ENCODE assay signal across 19 cellular contexts in genomic region chr12:66663605-66664004, GRCh38.
"Had no signal": no experiment of that assay in that cellular context is flagged by ENCODE, and none has a peak within 500 bp of the region (broad histone marks: within the 10 kb centered on the region; RNA-seq: fewer than 3 reads in every experiment).

No MANE protein-coding gene starts in this region.

- H3K27me3 ChIP-seq: foreskin keratinocyte, pancreas had no signal

- H3K4me3 ChIP-seq: left ventricle myocardium inferior, lower lobe of right lung, pancreas had no signal

- H3K9me3 Mint-ChIP-seq: endodermal cell; immature natural killer cell; memory B cell; natural killer cell treated with Interleukin-12 subunit alpha and Interleukin-12 subunit beta and Interleukin-15 and Interleukin-18, amount 100 ng/mL, for 72 hours; type B pancreatic cell had no signal

- H3K27me3 Mint-ChIP-seq: memory B cell, progenitor cell of endocrine pancreas, type B pancreatic cell had no signal

- H3K36me3 Mint-ChIP-seq: immature natural killer cell; natural killer cell treated with Interleukin-12 subunit alpha and Interleukin-12 subunit beta and Interleukin-15 and Interleukin-18, amount 100 ng/mL, for 72 hours; type B pancreatic cell had no signal

- H3K4me1 ChIP-seq: lower lobe of right lung had no signal

- FAIRE-seq: pancreas, small intestine, urothelium cell line had no signal

- DNase-seq: effector CD4-positive, alpha-beta T cell; endodermal cell; erythroblast; foreskin keratinocyte; immature natural killer cell; left ventricle myocardium inferior; lower lobe of right lung; midbrain; occipital lobe; pancreas; right cardiac atrium; small intestine; stimulated activated CD4-positive, alpha-beta T cell treated with anti-CD3 and anti-CD28 coated beads, Interleukin-12 subunit alpha, Interleukin-12 subunit beta, amount 100 ng/mL, for 4 hours; stimulated activated naive CD4-positive, alpha-beta T cell treated with Interleukin-2 at 50 U/mL for 16 hours had no signal

- H3K27ac Mint-ChIP-seq: endodermal cell; immature natural killer cell; memory B cell; natural killer cell treated with Interleukin-12 subunit alpha and Interleukin-12 subunit beta and Interleukin-15 and Interleukin-18, amount 100 ng/mL, for 72 hours; progenitor cell of endocrine pancreas; type B pancreatic cell had no signal

- H3K4me3 Mint-ChIP-seq: endodermal cell; immature natural killer cell; memory B cell; natural killer cell treated with Interleukin-12 subunit alpha and Interleukin-12 subunit beta and Interleukin-15 and Interleukin-18, amount 100 ng/mL, for 72 hours; type B pancreatic cell had no signal

- H3K9me3 ChIP-seq: left ventricle myocardium inferior, lower lobe of right lung, pancreas had no signal

- H3K4me1 Mint-ChIP-seq: immature natural killer cell had no signal

- H3K27ac ChIP-seq: foreskin keratinocyte, left ventricle myocardium inferior, lower lobe of right lung, pancreas had no signal

- H3K36me3 ChIP-seq: left ventricle myocardium inferior, lower lobe of right lung, pancreas had no signal
